11 cellular contexts compared by ENCODE assay signal in the genomic region with DNA sequence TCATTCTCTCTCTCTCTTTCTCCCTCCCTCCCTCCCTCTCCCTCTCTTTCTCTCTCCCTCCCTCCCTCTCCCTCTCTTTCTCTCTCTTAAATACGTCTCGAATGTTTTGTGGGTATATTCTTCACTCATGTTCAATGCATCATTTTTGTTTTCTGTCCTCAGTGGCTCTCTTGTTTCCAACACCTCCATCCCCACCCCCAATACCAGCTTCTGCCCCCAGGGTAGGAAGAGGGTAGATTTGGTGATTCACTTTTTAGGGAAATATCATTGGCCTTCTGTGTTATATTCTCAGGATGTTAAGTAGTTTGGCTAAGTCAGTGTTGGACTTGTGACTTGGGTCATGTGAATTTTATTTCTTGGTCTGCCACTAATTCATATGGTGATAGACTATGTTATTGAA.
"Had no signal": no experiment of that assay in that cellular context is flagged by ENCODE, and none has a peak within 500 bp of the region (broad histone marks: within the 10 kb centered on the region; RNA-seq: fewer than 3 reads in every experiment).

No MANE protein-coding gene starts in this region.

- H3K4me2 ChIP-seq: GM23338, KMS-11 had no signal

- H3K4me1 ChIP-seq: HAP-1 had no signal

- H3K27ac ChIP-seq: HL-60, KMS-11 had no signal

- H3K4me3 ChIP-seq: GM23338, HAP-1 had no signal

- ATAC-seq: GM23338, HCT116, HepG2 had no signal

- H3K36me3 ChIP-seq: HAP-1 had no signal

- DNase-seq: HFFc6, Karpas-422, KBM-7 had no signal

- H2AFZ ChIP-seq: GM23338 had no signal

- H3K9me3 ChIP-seq: HAP-1 had no signal

- FAIRE-seq: H1, H54, HepG2 had no signal

- H3K9ac ChIP-seq: KMS-11 had no signal
